In genomic region chr2:225052703-225053102, GRCh38 we compare ENCODE assay signal across 12 cellular contexts. TPM values are rescaled to one million over a fixed set of nuclear protein-coding genes. Genes with fewer than 3 reads are reported as not detected.
A peak's percentile ranks its signal among the peaks of the same experiment; 100 is the strongest.
DNase-seq lines count a peak whose midpoint lies in the region; ATAC-seq and TF ChIP-seq lines count a peak whose summit lies in the region.
"Had no signal": no experiment of that assay in that cellular context is flagged by ENCODE, and none has a peak within 500 bp of the region (broad histone marks: within the 10 kb centered on the region; RNA-seq: fewer than 3 reads in every experiment).

No MANE protein-coding gene starts in this region.

- TF ChIP-seq CTCF in PC-3 (conservative IDR thresholded peaks at IDR 0.05; ENCODE audit: low read depth, low read length) (no peak), WERI-Rb-1 (IDR thresholded peaks at IDR 0.05; ENCODE audit: low read depth, low read length) (no peak)

- H3F3A ChIP-seq in PC-3 (ENCODE audit: low read length, unreplicated experiment) = no peaks in the 10 kb centered on the region

- POLR2A ChIA-PET in PC-3 (lab: Charles Lee; ENCODE audit: unreplicated experiment) = interaction anchor here (0.6 kb wide), 1 partner anchor 51 kb away, joined by 3 read pairs; no protein-coding TSS in a partner anchor

- BruUV-seq in PC-3 (replicated peaks; lab: Mats Ljungman, UMichigan) = no TSS peak

- peak; percentile 92 for ATAC-seq in HG02885 (IDR thresholded peaks at IDR 0.05; ENCODE audit: poor library complexity, unreplicated experiment)
- ATAC-seq in PC-3 = peak; percentile 40
- peak; percentile 57 for ATAC-seq in stimulated activated naive CD8-positive, alpha-beta T cell treated with anti-CD3 and anti-CD28 coated beads, Interleukin-15, Interleukin-2, amounts not matched to agents 100 U/mL and 50 U/mL, for 24 hours
- no peak for ATAC-seq in left cardiac atrium

- H3K27me3 ChIP-seq in PC-3 (ENCODE audit: low read length) (no peaks in the 10 kb centered on the region), WERI-Rb-1 (ENCODE audit: insufficient read depth, low read depth, severe bottlenecking) (no peaks in the 10 kb centered on the region)

- H3K27ac ChIP-seq in PC-3 (ENCODE audit: low read length) (no peak overlapping the region), WERI-Rb-1 (no peak overlapping the region)

- H3K4me2 ChIP-seq in PC-3 (ENCODE audit: low read length) = no peak overlapping the region

- DNase-seq in activated gamma-delta T cell treated with Interleukin-2 at 50 U/mL for 16 hours (peak; percentile 17), activated gamma-delta T cell (lab: John Stamatoyannopoulos, UW) (no peak), PC-3 (no peak), WERI-Rb-1 (no peak), germinal center (ENCODE audit: low spot score) (no peak), left cardiac atrium (no peak)
- DNase-seq in stimulated activated naive CD8-positive, alpha-beta T cell treated with anti-CD3 and anti-CD28 coated beads, Interleukin-15, Interleukin-2, amounts not matched to agents 100 U/mL and 50 U/mL, for 24 hours = no peak
- DNase-seq: activated CD8-positive, alpha-beta memory T cell treated with anti-CD3 and anti-CD28 coated beads, Interleukin-2, amount 50 U/mL, for 48 hours; erythroblast; NCI-H774; stimulated activated CD4-positive, alpha-beta T cell treated with anti-CD3 and anti-CD28 coated beads, Interleukin-4, amount 100 ng/mL, for 4 hours had no signal

- no peak overlapping the region for H2AFZ ChIP-seq in PC-3 (ENCODE audit: low read length)

- H3K9me3 ChIP-seq in PC-3 (ENCODE audit: low read length) (no peaks in the 10 kb centered on the region), WERI-Rb-1 (ENCODE audit: severe bottlenecking) (no peaks in the 10 kb centered on the region)

- CTCF ChIA-PET in PC-3 (lab: Charles Lee) = no interaction called here

- intact Hi-C loops in PC-3 (cut with micrococcal nuclease) (no loop called here), left cardiac atrium (cut with DNase I) (no loop called here)

- peaks cover 9% of the 10 kb centered on the region; the same call in 1 of the 2 replicates for H3K4me1 ChIP-seq in PC-3 (ENCODE audit: insufficient read depth, low read length)

- no peaks in the 10 kb centered on the region for H4K20me1 ChIP-seq in PC-3 (ENCODE audit: low read length)

- H3K79me2 ChIP-seq in PC-3 (ENCODE audit: low read length) = no peaks in the 10 kb centered on the region

- H3K4me3 ChIP-seq in PC-3 (ENCODE audit: low read length) = no peak overlapping the region
- no peak overlapping the region for H3K4me3 ChIP-seq in WERI-Rb-1 (ENCODE audit: low read depth, low read length)

- H3K36me3 ChIP-seq in PC-3 (ENCODE audit: low read depth, low read length) (no peaks in the 10 kb centered on the region), WERI-Rb-1 (no peaks in the 10 kb centered on the region)

- no peaks in the 10 kb centered on the region for H3K9me2 ChIP-seq in PC-3 (replicated peaks; ENCODE audit: low read length)

- no peak overlapping the region for H3K9ac ChIP-seq in PC-3 (ENCODE audit: low read length)

RNA-seq across cellular contexts. Expression of gene DOCK10, which starts 10.4 kb away (rescaled TPM):
- total RNA-seq in PC-3 (2014; rRNA removed) (23.1 and 38.5 TPM in 2 replicates), left cardiac atrium (1 to 10 TPM; 4.2 to 5.0 TPM)

Comparison
In these comparisons a context has a peak if more than half of its experiments do, and no peak if none do; other contexts are left out.
1. ATAC-seq: peak in HG02885 (single experiment), PC-3 (single experiment) and stimulated activated naive CD8-positive, alpha-beta T cell treated with anti-CD3 and anti-CD28 coated beads, Interleukin-15, Interleukin-2, amounts not matched to agents 100 U/mL and 50 U/mL, for 24 hours (single experiment); none in left cardiac atrium (0 of 2).